12 cellular contexts compared by ENCODE assay signal in genomic region chr1:167012570-167012969, GRCh38. TPM values are rescaled to one million over a fixed set of nuclear protein-coding genes. Genes with fewer than 3 reads are reported as not detected.
"Had no signal": no experiment of that assay in that cellular context is flagged by ENCODE, and none has a peak within 500 bp of the region (broad histone marks: within the 10 kb centered on the region; RNA-seq: fewer than 3 reads in every experiment).

No MANE protein-coding gene starts in this region.

- H3K9ac ChIP-seq: GM23248 had no signal

- FAIRE-seq: H1, H54 had no signal

- DNase-seq: GM23248, GOT3, H7, H9, HCEC 1CT, HFFc6 had no signal

- H3K4me3 ChIP-seq: GM23248, GM23338, HAP-1 had no signal

- H3K9me3 ChIP-seq: HAP-1 had no signal

- H2AFZ ChIP-seq: GM23248 had no signal

- H3K4me2 ChIP-seq: GM23338 had no signal

- H3K36me3 ChIP-seq: HAP-1 had no signal

- ATAC-seq: GM23338, HCT116 had no signal

- H3K27ac ChIP-seq: GM23248 had no signal

RNA-seq across cellular contexts. Expression of gene MAEL, which starts 23.5 kb away (rescaled TPM):
- total RNA-seq: GM23248, H1, H4, H7, H9, HFFc6 had no signal

RNA-seq across cellular contexts. Expression of gene ILDR2, which starts 37.2 kb away (rescaled TPM):
- total RNA-seq: GM23248, HFFc6 had no signal
